19 cellular contexts compared by ENCODE assay signal in the genomic region with DNA sequence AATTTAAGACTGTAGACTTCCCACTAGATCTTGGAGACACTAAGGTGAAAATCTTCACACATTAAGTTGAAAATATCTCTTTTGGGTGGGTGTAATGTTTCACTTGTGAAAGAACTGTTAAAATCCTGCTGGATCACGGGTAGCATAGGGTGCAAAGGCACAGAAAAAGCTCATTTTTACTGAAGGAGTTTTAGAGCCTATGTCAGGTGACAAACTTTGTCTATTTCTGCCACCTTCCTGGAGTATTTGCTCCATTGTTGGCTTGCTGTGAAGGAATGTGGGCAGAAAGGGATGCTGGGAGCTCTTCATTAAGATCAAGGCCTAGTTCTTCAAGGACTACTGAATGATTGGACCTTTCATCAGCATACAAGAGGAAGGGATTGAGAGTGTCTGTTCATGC.
"Had no signal": no experiment of that assay in that cellular context is flagged by ENCODE, and none has a peak within 500 bp of the region (broad histone marks: within the 10 kb centered on the region; RNA-seq: fewer than 3 reads in every experiment).

No MANE protein-coding gene starts in this region.

- DNase-seq: activated CD4-positive, alpha-beta T cell treated with anti-CD3 and anti-CD28 coated beads for 48 hours; activated CD8-positive, alpha-beta memory T cell treated with anti-CD3 and anti-CD28 coated beads, Interleukin-2, amount 50 U/mL, for 4 hours; activated CD8-positive, alpha-beta T cell treated with anti-CD3 and anti-CD28 coated beads for 36 hours; activated gamma-delta T cell; activated T-cell treated with anti-CD3 and anti-CD28 coated beads, Interleukin-2, amount 50 U/mL, for 72 hours; dermis blood vessel endothelial cell; kidney; left ventricle myocardium superior; ovary; stimulated activated CD4-positive, alpha-beta T cell treated with anti-CD3 and anti-CD28 coated beads, Interleukin-12 subunit alpha, Interleukin-12 subunit beta, amount 100 ng/mL, for 4 hours; stimulated activated CD4-positive, alpha-beta T cell treated with anti-CD3 and anti-CD28 coated beads, Interleukin-2, amount 100 ng/mL, for 24 hours; stomach; T-cell; tibial artery; uterus had no signal

- H3K9me3 Mint-ChIP-seq: activated CD8-positive, alpha-beta T cell treated with anti-CD3 and anti-CD28 coated beads for 36 hours; activated naive CD4-positive, alpha-beta T cell treated with anti-CD3 and anti-CD28 coated beads, Interleukin-2, amount 50 U/mL, for 72 hours; activated T-cell treated with anti-CD3 and anti-CD28 coated beads, Interleukin-2, amount 50 U/mL, for 72 hours; memory B cell; T-cell had no signal

- H3K27ac Mint-ChIP-seq: activated CD8-positive, alpha-beta T cell treated with anti-CD3 and anti-CD28 coated beads for 36 hours; activated naive CD4-positive, alpha-beta T cell treated with anti-CD3 and anti-CD28 coated beads, Interleukin-2, amount 50 U/mL, for 72 hours; activated T-cell treated with anti-CD3 and anti-CD28 coated beads, Interleukin-2, amount 50 U/mL, for 72 hours; memory B cell; T-cell had no signal

- H3K9me3 ChIP-seq: ovary, stomach, tibial artery, uterus had no signal

- H3K36me3 ChIP-seq: ovary, stomach, tibial artery, uterus had no signal

- H3K4me1 ChIP-seq: uterus had no signal

- H3K4me1 Mint-ChIP-seq: memory B cell, T-cell had no signal

- H3K4me3 ChIP-seq: hepatocyte, ovary, SK-N-MC, stomach, tibial artery, uterus had no signal

- H3K4me3 Mint-ChIP-seq: activated CD8-positive, alpha-beta T cell treated with anti-CD3 and anti-CD28 coated beads for 36 hours; activated T-cell treated with anti-CD3 and anti-CD28 coated beads, Interleukin-2, amount 50 U/mL, for 72 hours; memory B cell; T-cell had no signal

- H3K27me3 ChIP-seq: hepatocyte, ovary, stomach, tibial artery, uterus had no signal

- H2AFZ ChIP-seq: hepatocyte had no signal

- H3K36me3 Mint-ChIP-seq: memory B cell, T-cell had no signal

- H3K27ac ChIP-seq: SK-N-MC, stomach, tibial artery, uterus had no signal
